In the genomic region with DNA sequence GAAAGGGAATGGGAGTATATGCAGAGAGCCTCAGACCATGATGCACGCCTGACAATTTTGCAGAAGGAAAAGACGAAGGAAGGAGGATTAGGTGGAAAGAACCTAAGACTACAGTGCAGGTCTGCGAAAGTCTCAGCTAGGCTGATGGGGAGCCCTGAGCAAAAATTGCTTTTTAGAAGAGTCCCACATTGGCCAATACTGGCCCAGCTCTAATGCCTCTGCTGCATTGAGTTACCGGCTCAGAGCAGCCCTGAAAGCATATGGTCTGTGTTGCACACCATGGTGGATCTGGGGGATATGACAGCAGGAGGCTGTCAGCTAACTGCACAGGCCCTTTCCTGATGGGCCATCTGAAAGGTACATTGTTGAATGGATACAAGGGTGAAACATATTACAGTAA, we compare ENCODE assay signal across 3 cellular contexts.
TF ChIP-seq lines count a peak whose summit lies in the region.

No MANE protein-coding gene starts in this region.

TF ChIP-seq in A549, 52 proteins besides CTCF, POLR2A, EP300 and RAD21:
- no peak for TF ChIP-seq CBX2 (IDR thresholded peaks at IDR 0.05; ENCODE audit: borderline replicate concordance, low read depth)
- TF ChIP-seq, protein P1, sequence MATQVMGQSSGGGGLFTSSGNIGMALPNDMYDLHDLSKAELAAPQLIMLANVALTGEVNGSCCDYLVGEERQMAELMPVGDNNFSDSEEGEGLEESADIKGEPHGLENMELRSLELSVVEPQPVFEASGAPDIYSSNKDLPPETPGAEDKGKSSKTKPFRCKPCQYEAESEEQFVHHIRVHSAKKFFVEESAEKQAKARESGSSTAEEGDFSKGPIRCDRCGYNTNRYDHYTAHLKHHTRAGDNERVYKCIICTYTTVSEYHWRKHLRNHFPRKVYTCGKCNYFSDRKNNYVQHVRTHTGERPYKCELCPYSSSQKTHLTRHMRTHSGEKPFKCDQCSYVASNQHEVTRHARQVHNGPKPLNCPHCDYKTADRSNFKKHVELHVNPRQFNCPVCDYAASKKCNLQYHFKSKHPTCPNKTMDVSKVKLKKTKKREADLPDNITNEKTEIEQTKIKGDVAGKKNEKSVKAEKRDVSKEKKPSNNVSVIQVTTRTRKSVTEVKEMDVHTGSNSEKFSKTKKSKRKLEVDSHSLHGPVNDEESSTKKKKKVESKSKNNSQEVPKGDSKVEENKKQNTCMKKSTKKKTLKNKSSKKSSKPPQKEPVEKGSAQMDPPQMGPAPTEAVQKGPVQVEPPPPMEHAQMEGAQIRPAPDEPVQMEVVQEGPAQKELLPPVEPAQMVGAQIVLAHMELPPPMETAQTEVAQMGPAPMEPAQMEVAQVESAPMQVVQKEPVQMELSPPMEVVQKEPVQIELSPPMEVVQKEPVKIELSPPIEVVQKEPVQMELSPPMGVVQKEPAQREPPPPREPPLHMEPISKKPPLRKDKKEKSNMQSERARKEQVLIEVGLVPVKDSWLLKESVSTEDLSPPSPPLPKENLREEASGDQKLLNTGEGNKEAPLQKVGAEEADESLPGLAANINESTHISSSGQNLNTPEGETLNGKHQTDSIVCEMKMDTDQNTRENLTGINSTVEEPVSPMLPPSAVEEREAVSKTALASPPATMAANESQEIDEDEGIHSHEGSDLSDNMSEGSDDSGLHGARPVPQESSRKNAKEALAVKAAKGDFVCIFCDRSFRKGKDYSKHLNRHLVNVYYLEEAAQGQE (IDR thresholded peaks at IDR 0.05), result no peak
- no peak for TF ChIP-seq MAZ (IDR thresholded peaks at IDR 0.05; ENCODE audit: borderline replicate concordance, low read depth, low read length)
- TF ChIP-seq ZFP36 (IDR thresholded peaks at IDR 0.05; ENCODE audit: borderline replicate concordance, partially characterized antibody), result no peak
- no peak for TF ChIP-seq KDM5A (IDR thresholded peaks at IDR 0.05)
- TF ChIP-seq RCOR1 (IDR thresholded peaks at IDR 0.05; ENCODE audit: low read depth, low read length), result no peak
- no peak for TF ChIP-seq SMC3 (IDR thresholded peaks at IDR 0.05)
- TF ChIP-seq NR3C1 (IDR thresholded peaks at IDR 0.05), result no peak
- TF ChIP-seq HOXB5 (CRISPR knock-in tag; IDR thresholded peaks at IDR 0.05), result no peak
- TF ChIP-seq POLR2AphosphoS2 (conservative IDR thresholded peaks at IDR 0.05; ENCODE audit: low read length), result no peak
- TF ChIP-seq FOSB (CRISPR knock-in tag; IDR thresholded peaks at IDR 0.05), result no peak
- no peak for TF ChIP-seq RNF2 (IDR thresholded peaks at IDR 0.05; ENCODE audit: borderline replicate concordance, low read depth)
- no peak for TF ChIP-seq PHF8 (IDR thresholded peaks at IDR 0.05; ENCODE audit: borderline replicate concordance, low read depth)
- TF ChIP-seq KDM1A (IDR thresholded peaks at IDR 0.05; ENCODE audit: low read depth), result no peak
- TF ChIP-seq HDAC2 (IDR thresholded peaks at IDR 0.05), result no peak
- no peak for TF ChIP-seq JUN (IDR thresholded peaks at IDR 0.05)
- TF ChIP-seq ELK1 (IDR thresholded peaks at IDR 0.05; ENCODE audit: low read depth, low read length), result no peak
- no peak for TF ChIP-seq JUNB (IDR thresholded peaks at IDR 0.05)
TF ChIP-seq in A549: peak in this region for 0.

TF ChIP-seq in IMR-90, 13 proteins besides CTCF, POLR2A, EP300 and RAD21:
- TF ChIP-seq SMC3 (IDR thresholded peaks at IDR 0.05; ENCODE audit: low read depth, low read length) (no peak), CHD1 (IDR thresholded peaks at IDR 0.05; ENCODE audit: low read depth, low read length) (no peak), MAZ (IDR thresholded peaks at IDR 0.05; ENCODE audit: borderline replicate concordance, low read depth, low read length) (no peak)
- TF ChIP-seq, protein P2, sequence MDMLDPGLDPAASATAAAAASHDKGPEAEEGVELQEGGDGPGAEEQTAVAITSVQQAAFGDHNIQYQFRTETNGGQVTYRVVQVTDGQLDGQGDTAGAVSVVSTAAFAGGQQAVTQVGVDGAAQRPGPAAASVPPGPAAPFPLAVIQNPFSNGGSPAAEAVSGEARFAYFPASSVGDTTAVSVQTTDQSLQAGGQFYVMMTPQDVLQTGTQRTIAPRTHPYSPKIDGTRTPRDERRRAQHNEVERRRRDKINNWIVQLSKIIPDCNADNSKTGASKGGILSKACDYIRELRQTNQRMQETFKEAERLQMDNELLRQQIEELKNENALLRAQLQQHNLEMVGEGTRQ (IDR thresholded peaks at IDR 0.05; ENCODE audit: low read depth, low read length), result no peak
TF ChIP-seq in IMR-90: peak in this region for 0.

TF ChIP-seq in K562, 482 proteins besides CTCF, POLR2A, EP300 and RAD21:
- TF ChIP-seq DNMT1 (IDR thresholded peaks at IDR 0.05) (no peak), E2F3 (CRISPR knock-in tag; IDR thresholded peaks at IDR 0.05) (no peak), ZNF253 (CRISPR knock-in tag; conservative IDR thresholded peaks at IDR 0.05) (no peak), JUNB (CRISPR knock-in tag; conservative IDR thresholded peaks at IDR 0.05) (no peak), ETV5 (CRISPR knock-in tag; IDR thresholded peaks at IDR 0.05; ENCODE audit: low read depth) (no peak), FOS (IDR thresholded peaks at IDR 0.05; ENCODE audit: extremely low read depth, insufficient read length) (no peak), MBD2 (IDR thresholded peaks at IDR 0.05; ENCODE audit: borderline replicate concordance, low read depth) (no peak), ZSCAN29 (IDR thresholded peaks at IDR 0.05) (no peak), MXI1 (IDR thresholded peaks at IDR 0.05; ENCODE audit: low read depth, low read length) (no peak), MYBL2 (IDR thresholded peaks at IDR 0.05; ENCODE audit: low read depth) (no peak), MYBL2 (CRISPR knock-in tag; IDR thresholded peaks at IDR 0.05; ENCODE audit: borderline replicate concordance) (no peak), HDAC3 (IDR thresholded peaks at IDR 0.05; ENCODE audit: borderline replicate concordance, partially characterized antibody) (no peak), TAF15 (IDR thresholded peaks at IDR 0.05; ENCODE audit: low read depth, low read length) (no peak), RUNX1 (IDR thresholded peaks at IDR 0.05; ENCODE audit: low read depth) (no peak)
- TF ChIP-seq, protein P3, sequence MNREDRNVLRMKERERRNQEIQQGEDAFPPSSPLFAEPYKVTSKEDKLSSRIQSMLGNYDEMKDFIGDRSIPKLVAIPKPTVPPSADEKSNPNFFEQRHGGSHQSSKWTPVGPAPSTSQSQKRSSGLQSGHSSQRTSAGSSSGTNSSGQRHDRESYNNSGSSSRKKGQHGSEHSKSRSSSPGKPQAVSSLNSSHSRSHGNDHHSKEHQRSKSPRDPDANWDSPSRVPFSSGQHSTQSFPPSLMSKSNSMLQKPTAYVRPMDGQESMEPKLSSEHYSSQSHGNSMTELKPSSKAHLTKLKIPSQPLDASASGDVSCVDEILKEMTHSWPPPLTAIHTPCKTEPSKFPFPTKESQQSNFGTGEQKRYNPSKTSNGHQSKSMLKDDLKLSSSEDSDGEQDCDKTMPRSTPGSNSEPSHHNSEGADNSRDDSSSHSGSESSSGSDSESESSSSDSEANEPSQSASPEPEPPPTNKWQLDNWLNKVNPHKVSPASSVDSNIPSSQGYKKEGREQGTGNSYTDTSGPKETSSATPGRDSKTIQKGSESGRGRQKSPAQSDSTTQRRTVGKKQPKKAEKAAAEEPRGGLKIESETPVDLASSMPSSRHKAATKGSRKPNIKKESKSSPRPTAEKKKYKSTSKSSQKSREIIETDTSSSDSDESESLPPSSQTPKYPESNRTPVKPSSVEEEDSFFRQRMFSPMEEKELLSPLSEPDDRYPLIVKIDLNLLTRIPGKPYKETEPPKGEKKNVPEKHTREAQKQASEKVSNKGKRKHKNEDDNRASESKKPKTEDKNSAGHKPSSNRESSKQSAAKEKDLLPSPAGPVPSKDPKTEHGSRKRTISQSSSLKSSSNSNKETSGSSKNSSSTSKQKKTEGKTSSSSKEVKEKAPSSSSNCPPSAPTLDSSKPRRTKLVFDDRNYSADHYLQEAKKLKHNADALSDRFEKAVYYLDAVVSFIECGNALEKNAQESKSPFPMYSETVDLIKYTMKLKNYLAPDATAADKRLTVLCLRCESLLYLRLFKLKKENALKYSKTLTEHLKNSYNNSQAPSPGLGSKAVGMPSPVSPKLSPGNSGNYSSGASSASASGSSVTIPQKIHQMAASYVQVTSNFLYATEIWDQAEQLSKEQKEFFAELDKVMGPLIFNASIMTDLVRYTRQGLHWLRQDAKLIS (CRISPR knock-in tag; IDR thresholded peaks at IDR 0.05), result no peak
